ENCODE assay signal across 14 cellular contexts in the genomic region with DNA sequence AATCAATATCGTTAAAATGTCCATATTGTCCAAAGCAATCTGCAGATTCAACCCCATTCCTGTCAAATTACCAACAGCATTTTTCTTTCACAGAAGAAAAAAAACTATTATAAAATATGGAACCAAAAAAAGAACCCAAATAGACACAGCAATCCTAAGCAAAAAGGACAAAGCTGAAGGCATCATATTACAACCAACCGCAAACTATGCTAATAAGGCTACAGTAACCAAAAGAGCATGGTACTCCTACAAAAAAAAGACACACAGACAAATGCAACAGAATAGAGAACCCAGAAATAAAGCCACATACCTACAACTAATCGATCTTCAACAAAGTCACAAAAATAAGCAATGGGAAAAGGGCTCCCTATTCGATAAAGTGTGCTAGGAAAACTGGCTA.
"Had no signal": no experiment of that assay in that cellular context is flagged by ENCODE, and none has a peak within 500 bp of the region (broad histone marks: within the 10 kb centered on the region; RNA-seq: fewer than 3 reads in every experiment).

No MANE protein-coding gene starts in this region.

- ATAC-seq: lower lobe of right lung; stimulated activated naive CD8-positive, alpha-beta T cell treated with anti-CD3 and anti-CD28 coated beads, Interleukin-15, amount 100 ng/mL, for 72 hours had no signal

- DNase-seq: activated CD4-positive, alpha-beta T cell treated with anti-CD3 and anti-CD28 coated beads, Interleukin-2, amount 50 U/mL, for 48 hours; activated CD4-positive, CD25-positive, alpha-beta regulatory T cell treated with anti-CD3 and anti-CD28 coated beads, Interleukin-2, amount 50 U/mL, for 72 hours; activated gamma-delta T cell; activated T-cell treated with anti-CD3 and anti-CD28 coated beads, Interleukin-2, amount 50 U/mL, for 48 hours; anterior cingulate cortex; effector CD4-positive, alpha-beta T cell; hippocampal formation; lower lobe of right lung; midbrain; naive B cell; retina; stimulated activated CD4-positive, alpha-beta T cell treated with anti-CD3 and anti-CD28 coated beads, Interleukin-4, amount 100 ng/mL, for 4 hours; stimulated activated naive CD8-positive, alpha-beta T cell treated with anti-CD3 and anti-CD28 coated beads, Interleukin-15, amount 100 ng/mL, for 72 hours; testis had no signal
